1 cellular context compared by ENCODE assay signal in genomic region chr6:37636801-37637561, GRCh38.
A peak's percentile ranks its signal among the peaks of the same experiment; 100 is the strongest.
TF ChIP-seq lines count a peak whose summit lies in the region.

No MANE protein-coding gene starts in this region.

TF ChIP-seq in K562, 482 proteins besides CTCF, POLR2A, EP300 and RAD21:
- TF ChIP-seq PCBP2 (IDR thresholded peaks at IDR 0.05; ENCODE audit: low read depth, low read length, poor library complexity, severe bottlenecking) (no peak), ZNF511 (CRISPR knock-in tag; IDR thresholded peaks at IDR 0.05) (0 out of 2 replicates have a peak, but pooled peaks have one; percentile 18)
